ENCODE assay signal across 30 cellular contexts in the genomic region with DNA sequence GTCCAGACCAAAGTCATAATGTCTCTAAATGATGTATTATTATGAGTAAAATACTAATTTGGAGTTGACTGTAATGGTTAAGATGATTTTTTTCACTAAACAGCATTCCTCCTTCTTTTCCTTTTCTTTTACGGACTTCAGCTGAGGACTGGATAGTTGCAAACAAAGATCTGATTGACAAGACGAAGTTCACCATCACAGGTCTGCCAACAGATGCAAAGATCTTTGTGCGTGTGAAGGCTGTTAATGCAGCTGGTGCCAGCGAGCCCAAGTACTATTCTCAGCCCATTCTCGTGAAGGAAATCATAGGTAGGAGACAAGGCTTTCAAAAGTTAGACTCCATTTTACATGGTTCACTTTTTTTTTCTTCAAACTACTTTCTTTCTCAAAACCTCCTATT.
"Had no signal": no experiment of that assay in that cellular context is flagged by ENCODE, and none has a peak within 500 bp of the region (broad histone marks: within the 10 kb centered on the region; RNA-seq: fewer than 3 reads in every experiment).

No MANE protein-coding gene starts in this region.

- H3K9me3 ChIP-seq: heart right ventricle, lower lobe of right lung, neutrophil, ovary, right atrium auricular region, spleen, suprapubic skin, thoracic aorta, tibial artery, upper lobe of right lung had no signal

- H3K27ac Mint-ChIP-seq: nephron; neural progenitor cell; progenitor cell of endocrine pancreas; stimulated activated effector memory CD8-positive, alpha-beta T cell treated with anti-CD3 and anti-CD28 coated beads, Interleukin-12 subunit alpha, Interleukin-12 subunit beta, amount 100 ng/mL, for 72 hours; stimulated activated naive CD8-positive, alpha-beta T cell treated with anti-CD3 and anti-CD28 coated beads, Interleukin-15, Interleukin-2, amounts not matched to agents 100 ng/mL and 50 ng/mL, for 24 hours had no signal

- H3K9me3 Mint-ChIP-seq: naive thymus-derived CD8-positive, alpha-beta T cell; nephron; neural progenitor cell; stimulated activated effector memory CD8-positive, alpha-beta T cell treated with anti-CD3 and anti-CD28 coated beads, Interleukin-12 subunit alpha, Interleukin-12 subunit beta, amount 100 ng/mL, for 72 hours; stimulated activated naive CD8-positive, alpha-beta T cell treated with anti-CD3 and anti-CD28 coated beads, Interleukin-15, Interleukin-2, amounts not matched to agents 100 ng/mL and 50 ng/mL, for 24 hours had no signal

- H3K27ac ChIP-seq: heart right ventricle, lower lobe of right lung, neural progenitor cell, neutrophil, ovary, right atrium auricular region, skin epidermis, spleen, suprapubic skin, thoracic aorta, tibial artery, upper lobe of right lung had no signal

- FAIRE-seq: keratinocyte, urothelium cell line had no signal

- H3K4me3 Mint-ChIP-seq: naive thymus-derived CD8-positive, alpha-beta T cell; nephron; neural progenitor cell; stimulated activated effector memory CD8-positive, alpha-beta T cell treated with anti-CD3 and anti-CD28 coated beads, Interleukin-12 subunit alpha, Interleukin-12 subunit beta, amount 100 ng/mL, for 72 hours; stimulated activated naive CD8-positive, alpha-beta T cell treated with anti-CD3 and anti-CD28 coated beads, Interleukin-15, Interleukin-2, amounts not matched to agents 100 ng/mL and 50 ng/mL, for 24 hours had no signal

- DNase-seq: heart right ventricle; hippocampal formation; kidney glomerular epithelial cell; left cardiac atrium; lower lobe of right lung; mammary epithelial cell; mesenchymal stem cell; naive thymus-derived CD8-positive, alpha-beta T cell; occipital lobe; ovary; spleen; stimulated activated CD4-positive, alpha-beta T cell treated with anti-CD3 and anti-CD28 coated beads, Interleukin-4, amount 100 ng/mL, for 24 hours; stimulated activated naive CD4-positive, alpha-beta T cell; tibial artery; trophoblast cell; upper lobe of right lung had no signal

- ATAC-seq: heart right ventricle; left cardiac atrium; left lobe of liver; lower lobe of right lung; naive thymus-derived CD8-positive, alpha-beta T cell; sciatic nerve; stimulated activated effector memory CD8-positive, alpha-beta T cell treated with anti-CD3 and anti-CD28 coated beads, Interleukin-12 subunit alpha, Interleukin-12 subunit beta, amount 100 ng/mL, for 72 hours; upper lobe of right lung had no signal

- H3K36me3 ChIP-seq: heart right ventricle, lower lobe of right lung, neural progenitor cell, neutrophil, ovary, right atrium auricular region, spleen, suprapubic skin, thoracic aorta, tibial artery, upper lobe of right lung had no signal

- H3K27me3 Mint-ChIP-seq: stimulated activated naive CD8-positive, alpha-beta T cell treated with anti-CD3 and anti-CD28 coated beads, Interleukin-15, Interleukin-2, amounts not matched to agents 100 ng/mL and 50 ng/mL, for 24 hours had no signal

- H3K27me3 ChIP-seq: neural progenitor cell, ovary, right atrium auricular region, spleen, suprapubic skin, upper lobe of right lung had no signal

- H3K4me1 ChIP-seq: neural progenitor cell, suprapubic skin had no signal

- H3K36me3 Mint-ChIP-seq: naive thymus-derived CD8-positive, alpha-beta T cell; neural progenitor cell had no signal

- H3K4me3 ChIP-seq: heart right ventricle, lower lobe of right lung, neural progenitor cell, ovary, right atrium auricular region, skin epidermis, spleen, suprapubic skin, thoracic aorta, tibial artery, upper lobe of right lung had no signal
